9 cellular contexts compared by ENCODE assay signal in the genomic region with DNA sequence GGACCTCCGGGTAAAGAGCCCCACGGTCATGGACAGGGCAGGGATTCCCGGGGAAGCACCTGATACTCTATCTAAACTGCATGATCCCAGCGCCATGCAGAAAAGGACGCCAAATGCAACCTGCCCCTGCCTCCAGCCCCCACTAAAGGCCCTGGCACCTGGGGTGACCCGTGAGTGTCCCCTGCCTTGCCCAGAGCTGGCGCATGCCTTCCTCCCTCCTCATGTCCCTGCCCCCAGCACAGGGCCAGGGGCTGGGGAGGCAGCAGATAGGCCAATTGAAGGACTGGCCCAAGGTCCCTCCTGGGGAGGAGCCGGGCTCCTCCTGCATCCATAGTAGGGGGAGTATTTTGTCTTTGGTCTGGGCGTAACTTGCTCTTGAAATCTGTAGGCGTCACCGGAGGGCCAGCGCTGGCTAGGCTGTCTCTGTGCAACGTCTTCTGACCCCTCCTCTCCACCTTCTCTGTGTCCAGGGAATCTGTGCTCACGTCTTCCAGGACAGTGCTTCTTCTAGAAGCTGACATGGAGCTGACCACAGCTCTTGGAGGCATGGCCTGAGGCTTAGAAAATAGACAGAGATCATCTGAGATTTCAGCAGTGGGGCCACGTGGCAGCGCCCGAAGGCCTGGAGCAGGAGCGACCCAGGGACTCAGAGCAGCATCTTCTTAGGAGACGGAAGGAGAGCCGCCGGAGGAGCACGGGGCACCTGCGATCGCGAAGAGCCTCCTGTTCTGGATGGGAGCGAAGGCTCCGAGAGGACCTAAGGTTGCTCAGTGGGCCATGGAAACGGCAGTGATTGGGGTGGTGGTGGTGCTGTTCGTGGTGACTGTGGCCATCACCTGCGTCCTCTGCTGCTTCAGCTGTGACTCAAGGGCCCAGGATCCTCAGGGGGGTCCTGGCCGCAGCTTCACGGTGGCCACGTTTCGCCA. TPM values are rescaled to one million over a fixed set of nuclear protein-coding genes. Genes with fewer than 3 reads are reported as not detected.
DNase-seq lines count a peak whose midpoint lies in the region; ATAC-seq and TF ChIP-seq lines count a peak whose summit lies in the region.
"Had no signal": no experiment of that assay in that cellular context is flagged by ENCODE, and none has a peak within 500 bp of the region (broad histone marks: within the 10 kb centered on the region; RNA-seq: fewer than 3 reads in every experiment).

No MANE protein-coding gene starts in this region.

- peak overlapping the region; percentile 60; the same call in 1 of the 2 replicates for H2AFZ ChIP-seq in KMS-11 (ENCODE audit: low read depth)
- H2AFZ ChIP-seq in Karpas-422 (ENCODE audit: low read length): no peak overlapping the region

- TF ChIP-seq CTCF in KMS-11 (conservative IDR thresholded peaks at IDR 0.05; ENCODE audit: low read depth, low read length) (no peak), breast epithelium (IDR thresholded peaks at IDR 0.05) (no peak), right lobe of liver (IDR thresholded peaks at IDR 0.05) (no peak)

- H3K4me2 ChIP-seq in KMS-11: no peak overlapping the region
- no peak overlapping the region for H3K4me2 ChIP-seq in Karpas-422 (ENCODE audit: low read depth, low read length, poor library complexity, severe bottlenecking)

- intact Hi-C loops in breast epithelium (cut with DNase I; ENCODE audit: low total_unique reads) (loop anchor here (5.0 kb wide), 1 partner anchor 1788 kb away; no protein-coding TSS in a partner anchor), right lobe of liver (cut with DNase I) (loop anchor here in 1 of 2 donors (5.0 kb wide), 1 partner anchor 32 kb away; no protein-coding TSS in a partner anchor)

- H3K36me3 ChIP-seq in KMS-11 (ENCODE audit: insufficient read depth): no peaks in the 10 kb centered on the region
- H3K36me3 ChIP-seq in breast epithelium: no peaks in the 10 kb centered on the region
- no peaks in the 10 kb centered on the region for H3K36me3 ChIP-seq in right lobe of liver
- H3K36me3 ChIP-seq in stomach smooth muscle (ENCODE audit: control insufficient read depth in 2 of 2, insufficient read depth in 2 of 2, low read length in 2 of 2): no peaks in the 10 kb centered on the region
- no peaks in the 10 kb centered on the region for H3K36me3 ChIP-seq in Karpas-422 (ENCODE audit: insufficient read depth, low read length)

- in situ Hi-C loops in KBM-7 (cut with MboI; ENCODE audit: low pct_unique_long_range_greater_than_20kb, low sequenced_read_pairs): no loop called here

- H3K4me3 ChIP-seq in KMS-11 (IDR thresholded peaks at IDR 0.05; ENCODE audit: insufficient read depth, low read depth, low read length) (no peak overlapping the region), breast epithelium (peak overlapping the region; percentile 6 to 54 (median 17)), right lobe of liver (peak overlapping the region in 1 of 3 donors; percentile 1), stomach smooth muscle (ENCODE audit: low read length in 2 of 2) (no peak overlapping the region), Karpas-422 (ENCODE audit: low read length) (no peak overlapping the region)

- 80% methylated on average over 3 of the region's 34 CpGs for WGBS in right lobe of liver (ENCODE audit: insufficient coverage, low coverage, low lambda C conversion rate, missing lambda C conversion rate)

- H4K20me1 ChIP-seq in KMS-11 (ENCODE audit: insufficient read depth): no peaks in the 10 kb centered on the region
- H4K20me1 ChIP-seq in Karpas-422 (ENCODE audit: insufficient read depth, low read depth, low read length): no peaks in the 10 kb centered on the region

- ATAC-seq in right lobe of liver (no peak), HG02938 (IDR thresholded peaks at IDR 0.05; ENCODE audit: unreplicated experiment) (no peak)

- H3K27ac ChIP-seq in KMS-11 (no peak overlapping the region), breast epithelium (peak overlapping the region; percentile 95 to 100), right lobe of liver (peak overlapping the region; percentile 53 to 69 (median 62)), stomach smooth muscle (ENCODE audit: low read length) (peak overlapping the region; percentile 81), Karpas-422 (ENCODE audit: low read length) (no peak overlapping the region)

- TF ChIP-seq POLR2A in breast epithelium (IDR thresholded peaks at IDR 0.05): no peak
- TF ChIP-seq POLR2A in right lobe of liver (IDR thresholded peaks at IDR 0.05): no peak
- no peak for TF ChIP-seq POLR2A in erythroblast (IDR thresholded peaks at IDR 0.05; ENCODE audit: low read length)

- H3K9ac ChIP-seq in KMS-11: no peak overlapping the region
- H3K9ac ChIP-seq in stomach smooth muscle (ENCODE audit: low read length in 2 of 2): peak overlapping the region in 1 of 2 donors; percentile 13
- no peak overlapping the region for H3K9ac ChIP-seq in Karpas-422 (ENCODE audit: low read length)

- H3K9me3 ChIP-seq in breast epithelium (no peaks in the 10 kb centered on the region), right lobe of liver (no peaks in the 10 kb centered on the region), stomach smooth muscle (ENCODE audit: control insufficient read depth in 2 of 2, low read length in 2 of 2) (no peaks in the 10 kb centered on the region), Karpas-422 (ENCODE audit: low read length) (no peaks in the 10 kb centered on the region)

- H3K9me2 ChIP-seq in Karpas-422 (replicated peaks; ENCODE audit: insufficient read depth, low read length): no peaks in the 10 kb centered on the region

- no peaks in the 10 kb centered on the region for H3K27me3 ChIP-seq in KMS-11 (ENCODE audit: insufficient read depth, low read depth)
- H3K27me3 ChIP-seq in breast epithelium: no peaks in the 10 kb centered on the region
- H3K27me3 ChIP-seq in right lobe of liver: no peaks in the 10 kb centered on the region
- H3K27me3 ChIP-seq in stomach smooth muscle (ENCODE audit: control insufficient read depth in 1 of 2, insufficient read depth in 2 of 2, low read length in 2 of 2): no peaks in the 10 kb centered on the region
- H3K27me3 ChIP-seq in Karpas-422 (ENCODE audit: low read length): no peaks in the 10 kb centered on the region

- no peak for DNase-seq in breast epithelium (ENCODE audit: low spot score in 2 of 2)
- no peak for DNase-seq in right lobe of liver
- no peak for DNase-seq in erythroblast (lab: John Stamatoyannopoulos, UW)
- no peak for DNase-seq in KBM-7
- DNase-seq in Karpas-422: no peak
- DNase-seq: cerebellar nuclear complex had no signal

- H3K4me1 ChIP-seq in KMS-11 (ENCODE audit: low read depth, poor library complexity, severe bottlenecking) (peaks cover 13% of the 10 kb centered on the region), breast epithelium (peaks cover 43 to 56% of the 10 kb centered on the region in 2 donors), right lobe of liver (peaks cover 0 to 62% (median 18%) of the 10 kb centered on the region in 4 donors), stomach smooth muscle (ENCODE audit: control insufficient read depth, insufficient read depth, low read length) (peaks cover 57% of the 10 kb centered on the region), Karpas-422 (ENCODE audit: low read length) (no peaks in the 10 kb centered on the region)

- H3K79me2 ChIP-seq in KMS-11 (ENCODE audit: insufficient read depth, low read depth): no peaks in the 10 kb centered on the region
- H3K79me2 ChIP-seq in Karpas-422 (ENCODE audit: low read length): no peaks in the 10 kb centered on the region

RNA-seq across cellular contexts. Expression of a gene that starts 0.7 kb away (rescaled TPM):
- total RNA-seq in breast epithelium: 10 to 100 TPM in 1 of 3 donors, 1 to 10 TPM in 2; 4.8 to 13.4 (median 8.6) TPM
- total RNA-seq in right lobe of liver: 1 to 10 TPM in 1 of 6 experiments, under 1 TPM in 5; 0.37 to 1.4 (median 0.84) TPM
- not detected in 2 replicates for total RNA-seq in Karpas-422 (2014; rRNA removed; shearing (Covaris generic); ENCODE audit: low replicate concordance)

RNA-seq across cellular contexts. Expression of a gene that starts 3.9 kb away (rescaled TPM):
- total RNA-seq in breast epithelium (10 to 100 TPM in 2 of 3 donors, 1 to 10 TPM in 1; 3.4 to 16.0 (median 12.8) TPM), right lobe of liver (1 to 10 TPM in 3 of 6 experiments, under 1 TPM in 3; 0.40 to 1.4 (median 0.98) TPM)
- total RNA-seq in Karpas-422 (2014; rRNA removed; shearing (Covaris generic); ENCODE audit: low replicate concordance): not detected in 2 replicates

RNA-seq across cellular contexts. Expression of a gene that starts 39.7 kb away (rescaled TPM):
- not detected for total RNA-seq in breast epithelium
- not detected for total RNA-seq in right lobe of liver
- total RNA-seq in Karpas-422 (2014; rRNA removed; shearing (Covaris generic); ENCODE audit: low replicate concordance): not detected in 2 replicates

RNA-seq across cellular contexts. Expression of a gene that starts 48.0 kb away (rescaled TPM):
- not detected for total RNA-seq in breast epithelium
- total RNA-seq in right lobe of liver: not detected
- not detected in 2 replicates for total RNA-seq in Karpas-422 (2014; rRNA removed; shearing (Covaris generic); ENCODE audit: low replicate concordance)

Comparison
In these comparisons a context has a peak if more than half of its experiments do, and no peak if none do; other contexts are left out.
1. H3K27ac ChIP-seq: peak in breast epithelium (2 of 2), right lobe of liver (3 of 3) and stomach smooth muscle (single experiment); none in KMS-11 (single experiment) and Karpas-422 (single experiment).
2. H3K4me3 ChIP-seq: peak in breast epithelium (3 of 3); none in KMS-11 (single experiment), stomach smooth muscle (0 of 2) and Karpas-422 (single experiment).